Comparison of ENCODE assay signal across 1 cellular context in the genomic region with DNA sequence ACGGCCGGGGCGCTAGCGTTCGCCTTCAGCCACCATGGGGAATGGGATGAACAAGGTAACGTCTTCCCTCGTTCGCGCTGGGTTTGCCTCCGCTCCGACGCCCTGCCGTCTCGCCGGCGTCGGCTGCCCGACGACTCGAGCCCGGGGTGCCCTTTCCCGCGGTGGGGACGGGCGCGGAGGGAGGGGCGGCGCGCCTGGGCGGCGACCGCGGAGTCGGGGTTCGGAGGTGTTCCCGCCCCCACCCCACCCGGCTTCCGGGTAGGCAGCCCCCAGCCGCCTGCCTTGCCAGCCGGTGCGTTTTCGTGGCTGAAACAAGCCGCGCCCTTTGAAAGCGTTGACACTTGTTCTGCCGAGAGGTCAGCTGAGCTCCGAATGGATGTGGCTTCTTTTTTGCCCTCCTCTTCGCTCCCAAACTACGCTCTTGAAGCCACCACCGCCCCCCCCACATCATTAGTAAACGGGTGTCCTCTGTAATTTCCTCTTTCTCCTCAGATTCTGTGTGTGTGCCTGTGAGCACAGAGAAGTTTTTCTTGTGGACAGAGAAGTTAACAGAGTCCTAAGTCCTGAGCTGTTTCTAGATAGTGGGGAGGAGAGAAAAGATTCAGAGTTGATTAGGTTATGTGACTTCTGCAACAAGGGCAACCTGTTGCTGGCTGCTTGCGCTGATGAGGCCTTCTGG.
A peak's percentile ranks its signal among the peaks of the same experiment; 100 is the strongest.
TF ChIP-seq lines count a peak whose summit lies in the region.

No MANE protein-coding gene starts in this region.

TF ChIP-seq in HEK293, 187 proteins besides CTCF, POLR2A, EP300 and RAD21 (continued from another document):
- no peak for TF ChIP-seq ZBTB49 (tag by site-specific recombination; IDR thresholded peaks at IDR 0.05; ENCODE audit: low read depth)
- peak; percentile 12; the same call in 1 of the 2 replicates for TF ChIP-seq ZBTB11 (tag by site-specific recombination; conservative IDR thresholded peaks at IDR 0.05; ENCODE audit: low read depth)
- no peak for TF ChIP-seq ZNF214 (tag by site-specific recombination; IDR thresholded peaks at IDR 0.05; ENCODE audit: borderline replicate concordance)
- no peak for TF ChIP-seq ZNF416 (tag by site-specific recombination; IDR thresholded peaks at IDR 0.05)
- 0 out of 2 replicates have a peak, but pooled peaks have one; percentile 6 for TF ChIP-seq ZNF366 (tag by site-specific recombination; conservative IDR thresholded peaks at IDR 0.05)
- peak; percentile 55; the same call in 1 of the 2 replicates for TF ChIP-seq SP2 (tag by site-specific recombination; IDR thresholded peaks at IDR 0.05)
- TF ChIP-seq ZBTB20 (tag by site-specific recombination; IDR thresholded peaks at IDR 0.05): peak; percentile 52; the same call in 1 of the 2 replicates
- no peak for TF ChIP-seq ZNF354C (tag by site-specific recombination; IDR thresholded peaks at IDR 0.05; ENCODE audit: borderline replicate concordance, low read depth)
- TF ChIP-seq GLIS2 (tag by site-specific recombination; IDR thresholded peaks at IDR 0.05): peak; percentile 64
- peak; percentile 89 for TF ChIP-seq KLF8 (tag by site-specific recombination; IDR thresholded peaks at IDR 0.05)
- TF ChIP-seq KLF1 (tag by site-specific recombination; IDR thresholded peaks at IDR 0.05): peak; percentile 23; the same call in 1 of the 2 replicates
- TF ChIP-seq ZNF404 (tag by site-specific recombination; IDR thresholded peaks at IDR 0.05): no peak
- TF ChIP-seq ZNF433 (tag by site-specific recombination; IDR thresholded peaks at IDR 0.05; ENCODE audit: low read depth): no peak
- no peak for TF ChIP-seq ZNF623 (tag by site-specific recombination; IDR thresholded peaks at IDR 0.05)
- TF ChIP-seq ZNF610 (tag by site-specific recombination; IDR thresholded peaks at IDR 0.05; ENCODE audit: borderline replicate concordance): no peak
- no peak for TF ChIP-seq ZNF394 (tag by site-specific recombination; IDR thresholded peaks at IDR 0.05; ENCODE audit: borderline replicate concordance)
- no peak for TF ChIP-seq ZNF777 (tag by site-specific recombination; IDR thresholded peaks at IDR 0.05; ENCODE audit: borderline replicate concordance)
